Comparison of ENCODE assay signal across 13 cellular contexts in the genomic region with DNA sequence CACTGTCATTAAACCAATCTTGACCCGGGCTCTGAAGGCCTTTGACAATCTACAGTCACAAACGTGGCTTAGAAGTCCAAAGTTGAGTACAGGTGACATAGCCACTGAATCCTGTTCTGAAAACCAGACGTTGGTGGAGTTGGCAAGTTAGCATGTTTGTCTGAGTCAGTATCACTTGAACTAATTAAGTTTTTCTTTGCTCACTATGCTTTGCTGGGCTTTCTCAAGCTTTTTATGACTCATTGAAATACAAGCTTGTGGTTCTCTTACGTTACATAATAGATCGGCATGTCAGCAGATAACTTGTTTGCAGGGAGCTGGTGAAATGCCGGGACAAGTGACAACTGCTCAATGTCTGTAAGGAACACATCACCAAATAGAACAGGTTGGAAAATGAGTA. TPM values are rescaled to one million over a fixed set of nuclear protein-coding genes. Genes with fewer than 3 reads are reported as not detected.
A peak's percentile ranks its signal among the peaks of the same experiment; 100 is the strongest.
DNase-seq lines count a peak whose midpoint lies in the region; ATAC-seq, FAIRE-seq and TF ChIP-seq lines count a peak whose summit lies in the region.
"Had no signal": no experiment of that assay in that cellular context is flagged by ENCODE, and none has a peak within 500 bp of the region (broad histone marks: within the 10 kb centered on the region; RNA-seq: fewer than 3 reads in every experiment).

No MANE protein-coding gene starts in this region.

- no peaks in the 10 kb centered on the region for H4K20me1 ChIP-seq in osteoblast (ENCODE audit: insufficient read depth, low read length)

- H3K27ac ChIP-seq in osteoblast (ENCODE audit: low read depth, low read length): no peak overlapping the region
- H3K27ac ChIP-seq: pancreas had no signal

- peaks cover 4% of the 10 kb centered on the region for H3K4me1 ChIP-seq in osteoblast (ENCODE audit: insufficient read depth, low read length)
- H3K4me1 ChIP-seq: pancreas had no signal

- no peak for FAIRE-seq in GM19239 (lab: Jason Lieb, UNC)
- FAIRE-seq: pancreas had no signal

- TF ChIP-seq CTCF in choroid plexus epithelial cell (conservative IDR thresholded peaks at IDR 0.05; ENCODE audit: low read depth, low read length) (no peak), osteoblast (IDR thresholded peaks at IDR 0.05; ENCODE audit: extremely low read depth, low read depth, low read length) (no peak), mesothelial cell of epicardium (IDR thresholded peaks at IDR 0.05; ENCODE audit: unreplicated experiment) (no peak)

- H3K9me3 ChIP-seq in osteoblast (ENCODE audit: low read depth, low read length): no peaks in the 10 kb centered on the region
- H3K9me3 ChIP-seq: pancreas had no signal

- H3K4me1 Mint-ChIP-seq in mesothelial cell of epicardium: no peaks in the 10 kb centered on the region

- H3K27me3 Mint-ChIP-seq in mesothelial cell of epicardium (ENCODE audit: low read depth): no peaks in the 10 kb centered on the region

- peaks cover 4% of the 10 kb centered on the region for H3K27me3 ChIP-seq in osteoblast (ENCODE audit: insufficient read depth, low read length)
- H3K27me3 ChIP-seq: pancreas had no signal

- H3K27ac Mint-ChIP-seq in mesothelial cell of epicardium: no peak overlapping the region
- H3K27ac Mint-ChIP-seq: activated CD8-positive, alpha-beta T cell treated with anti-CD3 and anti-CD28 coated beads for 36 hours had no signal

- H3K4me3 Mint-ChIP-seq in mesothelial cell of epicardium: no peak overlapping the region
- H3K4me3 Mint-ChIP-seq: activated CD8-positive, alpha-beta T cell treated with anti-CD3 and anti-CD28 coated beads for 36 hours had no signal

- no peak for ATAC-seq in GM19324 (IDR thresholded peaks at IDR 0.05; ENCODE audit: low FRiP score, unreplicated experiment)
- ATAC-seq: activated CD8-positive, alpha-beta T cell treated with anti-CD3 and anti-CD28 coated beads for 36 hours; Right ventricle myocardium inferior had no signal

- no peaks in the 10 kb centered on the region for H3K79me2 ChIP-seq in osteoblast (ENCODE audit: insufficient read depth, low read length)

- H3K9me3 Mint-ChIP-seq in mesothelial cell of epicardium: no peaks in the 10 kb centered on the region
- H3K9me3 Mint-ChIP-seq: activated CD8-positive, alpha-beta T cell treated with anti-CD3 and anti-CD28 coated beads for 36 hours had no signal

- peak overlapping the region; percentile 32 for H3K4me2 ChIP-seq in osteoblast (ENCODE audit: insufficient read depth, low read length)

- no peaks in the 10 kb centered on the region for H3K36me3 ChIP-seq in osteoblast (ENCODE audit: insufficient read depth, low read length)
- H3K36me3 ChIP-seq: pancreas had no signal

- H3K4me3 ChIP-seq in choroid plexus epithelial cell (ENCODE audit: low read depth, low read length) (no peak overlapping the region), osteoblast (ENCODE audit: insufficient read depth, low read length) (no peak overlapping the region)
- H3K4me3 ChIP-seq: pancreas had no signal

- no peak overlapping the region for H2AFZ ChIP-seq in osteoblast (ENCODE audit: low read length)

- peak; percentile 78 for DNase-seq in EL
- peak; percentile 90 for DNase-seq in NOMO-1 treated with DMSO at 0.1 percent for 48 hours (lab: John Stamatoyannopoulos, UW; ENCODE audit: unreplicated experiment)
- peak; percentile 94 for DNase-seq in choroid plexus epithelial cell (ENCODE audit: low read depth)
- peak; percentile 88 for DNase-seq in osteoblast (ENCODE audit: insufficient read length, low spot score, missing footprints)
- no peak for DNase-seq in mesothelial cell of epicardium (ENCODE audit: low spot score in 2 of 2, unreplicated experiment in 2 of 2)
- no peak for DNase-seq in mucosa of gallbladder (ENCODE audit: low spot score)
- no peak for DNase-seq in GM19239 (ENCODE audit: insufficient read length, low spot score)
- DNase-seq: activated CD8-positive, alpha-beta T cell treated with anti-CD3 and anti-CD28 coated beads for 36 hours; caudate nucleus; NCI-H1048; pancreas had no signal

- no peaks in the 10 kb centered on the region for H3K36me3 Mint-ChIP-seq in mesothelial cell of epicardium

RNA-seq across cellular contexts. Expression of a gene that starts 53.8 kb away (rescaled TPM):
- total RNA-seq in osteoblast: 19.5 and 19.7 TPM in 2 replicates
- 44.9 to 46.6 TPM (median 45.3 TPM) in 3 replicates for total RNA-seq in mesothelial cell of epicardium
- 15.0 TPM for total RNA-seq in mucosa of gallbladder

Comparison
In these comparisons a context has a peak if more than half of its experiments do, and no peak if none do; other contexts are left out.
1. DNase-seq: peak in EL (single experiment), NOMO-1 treated with DMSO at 0.1 percent for 48 hours (single experiment), choroid plexus epithelial cell (single experiment) and osteoblast (single experiment); none in mesothelial cell of epicardium (0 of 2), mucosa of gallbladder (single experiment) and GM19239 (single experiment).